In the genomic region with DNA sequence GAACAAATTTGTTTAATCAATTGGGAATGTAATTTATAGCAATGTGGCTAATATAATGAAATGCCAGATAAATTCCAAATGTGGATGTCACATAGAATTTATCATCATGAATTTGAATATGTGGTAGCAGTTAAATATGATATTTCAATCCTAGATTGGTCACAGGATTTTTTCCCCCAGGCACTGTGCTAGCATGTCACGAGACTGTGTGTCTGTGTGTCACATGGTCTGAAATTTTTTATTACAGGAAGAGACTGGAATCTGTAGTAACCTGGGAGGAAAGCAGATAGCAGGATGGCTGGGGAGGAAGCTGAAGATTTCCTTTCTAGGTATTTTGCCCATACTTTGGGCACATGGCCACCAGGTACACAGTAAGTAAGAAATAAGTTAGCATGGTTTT, we compare ENCODE assay signal across 32 cellular contexts. TPM values are rescaled to one million over a fixed set of nuclear protein-coding genes. Genes with fewer than 3 reads are reported as not detected.
"Had no signal": no experiment of that assay in that cellular context is flagged by ENCODE, and none has a peak within 500 bp of the region (broad histone marks: within the 10 kb centered on the region; RNA-seq: fewer than 3 reads in every experiment).

No MANE protein-coding gene starts in this region.

- H3K4me3 Mint-ChIP-seq: activated CD4-positive, alpha-beta T cell treated with anti-CD3 and anti-CD28 coated beads, Interleukin-2, amount 10 ng/mL, durations not matched to agents 24 days and 14 days; activated CD8-positive, alpha-beta T cell treated with anti-CD3 and anti-CD28 coated beads for 36 hours; activated naive CD8-positive, alpha-beta T cell treated with anti-CD3 and anti-CD28 coated beads for 36 hours; activated T-cell treated with anti-CD3 and anti-CD28 coated beads, Interleukin-2, amount 50 U/mL, for 72 hours; activated T-helper 17 cell treated with anti-CD3 and anti-CD28 coated beads, Interleukin-2, amount 50 U/mL, for 72 hours had no signal

- H3K4me1 Mint-ChIP-seq: activated naive CD8-positive, alpha-beta T cell treated with anti-CD3 and anti-CD28 coated beads for 36 hours; activated T-helper 17 cell treated with anti-CD3 and anti-CD28 coated beads, Interleukin-2, amount 50 U/mL, for 72 hours had no signal

- H3K4me1 ChIP-seq: Peyer's patch had no signal

- H3K36me3 ChIP-seq: Peyer's patch, SJSA1 had no signal

- H3K9me3 ChIP-seq: Peyer's patch, SJSA1 had no signal

- H3K4me3 ChIP-seq: Peyer's patch, SJSA1 had no signal

- H3K9me3 Mint-ChIP-seq: activated CD4-positive, alpha-beta T cell treated with anti-CD3 and anti-CD28 coated beads, Interleukin-2, amount 10 ng/mL, durations not matched to agents 24 days and 14 days; activated CD8-positive, alpha-beta T cell treated with anti-CD3 and anti-CD28 coated beads for 36 hours; activated naive CD8-positive, alpha-beta T cell treated with anti-CD3 and anti-CD28 coated beads for 36 hours; activated T-cell treated with anti-CD3 and anti-CD28 coated beads, Interleukin-2, amount 50 U/mL, for 72 hours; activated T-helper 17 cell treated with anti-CD3 and anti-CD28 coated beads, Interleukin-2, amount 50 U/mL, for 72 hours had no signal

- H3K27ac Mint-ChIP-seq: activated CD4-positive, alpha-beta T cell treated with anti-CD3 and anti-CD28 coated beads, Interleukin-2, amount 10 ng/mL, durations not matched to agents 24 days and 14 days; activated CD8-positive, alpha-beta T cell treated with anti-CD3 and anti-CD28 coated beads for 36 hours; activated naive CD8-positive, alpha-beta T cell treated with anti-CD3 and anti-CD28 coated beads for 36 hours; activated T-cell treated with anti-CD3 and anti-CD28 coated beads, Interleukin-2, amount 50 U/mL, for 72 hours; activated T-helper 17 cell treated with anti-CD3 and anti-CD28 coated beads, Interleukin-2, amount 50 U/mL, for 72 hours had no signal

- H3K27ac ChIP-seq: Peyer's patch had no signal

- H3K27me3 ChIP-seq: Peyer's patch, SJSA1 had no signal

- DNase-seq: activated CD4-positive, alpha-beta T cell treated with anti-CD3 and anti-CD28 coated beads, Interleukin-2, amount 10 ng/mL, durations not matched to agents 24 days and 14 days; activated CD4-positive, alpha-beta T cell treated with anti-CD3 and anti-CD28 coated beads, Interleukin-2, amount 50 U/mL, for 4 hours; activated CD8-positive, alpha-beta T cell treated with anti-CD3 and anti-CD28 coated beads for 36 hours; activated effector memory CD4-positive, alpha-beta T cell treated with anti-CD3 and anti-CD28 coated beads, Interleukin-2, amount 50 U/mL, for 16 hours; activated naive CD4-positive, alpha-beta T cell; activated naive CD4-positive, alpha-beta T cell treated with anti-CD3 and anti-CD28 coated beads, Interleukin-2, amount 50 U/mL, for 16 hours; activated naive CD8-positive, alpha-beta T cell treated with anti-CD3 and anti-CD28 coated beads for 36 hours; activated T-cell treated with anti-CD3 and anti-CD28 coated beads, Interleukin-2, amount 50 U/mL, for 1 hour; activated T-cell treated with anti-CD3 and anti-CD28 coated beads, Interleukin-2, amount 50 U/mL, for 72 hours; amniotic stem cell; aorta; Kasumi-1; MM.1S; MV-4-11; NCI-H1092; NCI-H146; NCI-H187; NCI-H2029 treated with DMSO at 0.1 percent for 48 hours; NCI-H2107; NCI-H2171; NCI-H510A treated with DMSO at 0.1 percent for 48 hours; PC-3; Peyer's patch; RPMI8226; SHP77 treated with DMSO at 0.1 percent for 48 hours; T1000 had no signal

- ATAC-seq: activated CD8-positive, alpha-beta T cell treated with anti-CD3 and anti-CD28 coated beads for 36 hours; activated T-cell treated with anti-CD3 and anti-CD28 coated beads, Interleukin-2, amount 50 U/mL, for 72 hours; activated T-helper 17 cell treated with anti-CD3 and anti-CD28 coated beads, Interleukin-2, amount 50 U/mL, for 72 hours; PC-3 had no signal

- H3K27me3 Mint-ChIP-seq: activated CD4-positive, alpha-beta T cell treated with anti-CD3 and anti-CD28 coated beads, Interleukin-2, amount 10 ng/mL, durations not matched to agents 24 days and 14 days; activated CD8-positive, alpha-beta T cell treated with anti-CD3 and anti-CD28 coated beads for 36 hours; activated naive CD8-positive, alpha-beta T cell treated with anti-CD3 and anti-CD28 coated beads for 36 hours; activated T-helper 17 cell treated with anti-CD3 and anti-CD28 coated beads, Interleukin-2, amount 50 U/mL, for 72 hours had no signal

RNA-seq across cellular contexts. Expression of a gene that starts 49.0 kb away (rescaled TPM):
- total RNA-seq: activated CD4-positive, alpha-beta T cell treated with anti-CD3 and anti-CD28 coated beads, Interleukin-2, amount 10 ng/mL, durations not matched to agents 24 days and 14 days; activated CD8-positive, alpha-beta memory T cell treated with anti-CD3 and anti-CD28 coated beads for 36 hours; activated CD8-positive, alpha-beta T cell treated with anti-CD3 and anti-CD28 coated beads for 36 hours; activated naive CD8-positive, alpha-beta T cell treated with anti-CD3 and anti-CD28 coated beads for 36 hours; activated T-cell treated with anti-CD3 and anti-CD28 coated beads, Interleukin-2, amount 50 U/mL, for 72 hours; activated T-helper 17 cell treated with anti-CD3 and anti-CD28 coated beads, Interleukin-2, amount 50 U/mL, for 72 hours; aorta; cardiac septum; PC-3; Peyer's patch; SJSA1; T-helper 1 cell treated with Interleukin-12 subunit alpha and Interleukin-12 subunit beta and Interleukin-4 antibody, amounts not matched to agents 30 ng/mL and 1 ng/mL, for 36 hours; T-helper 2 cell treated with Interferon-gamma antibody and Interleukin-4, amounts not matched to agents 100 ng/mL and 5 ng/mL, for 36 hours had no signal
